ENCODE assay signal across 24 cellular contexts in the genomic region with DNA sequence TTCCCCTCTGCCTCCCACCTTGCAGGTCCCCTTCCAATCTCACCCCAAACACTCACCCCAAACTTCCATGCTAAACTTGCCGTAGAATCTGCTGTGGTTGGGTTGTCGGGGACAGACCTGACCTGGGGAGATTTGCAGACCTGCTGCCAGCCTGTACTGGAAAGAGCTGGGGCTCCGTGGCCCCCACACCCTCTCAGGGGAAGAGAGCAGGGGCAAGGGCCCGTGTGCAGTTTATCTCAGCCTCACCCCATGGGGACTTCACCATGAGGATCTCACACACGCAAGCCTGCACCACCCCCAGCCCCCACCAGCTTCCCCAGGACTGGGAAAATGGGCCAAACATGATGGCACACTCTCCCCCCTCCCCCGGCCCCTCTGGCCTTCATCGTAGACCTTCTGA. TPM values are rescaled to one million over a fixed set of nuclear protein-coding genes. Genes with fewer than 3 reads are reported as not detected.
"Had no signal": no experiment of that assay in that cellular context is flagged by ENCODE, and none has a peak within 500 bp of the region (broad histone marks: within the 10 kb centered on the region; RNA-seq: fewer than 3 reads in every experiment).

No MANE protein-coding gene starts in this region.

- H3K4me1 ChIP-seq: heart left ventricle, pancreas, psoas muscle, right lobe of liver, transverse colon, upper lobe of left lung, vagina had no signal

- H3K4me3 ChIP-seq: heart left ventricle, left ventricle myocardium inferior, lung, pancreas, psoas muscle, right lobe of liver, smooth muscle cell, transverse colon, upper lobe of left lung, vagina had no signal

- H3K27ac ChIP-seq: heart left ventricle, left ventricle myocardium inferior, pancreas, psoas muscle, right lobe of liver, transverse colon, upper lobe of left lung, vagina had no signal

- H3K36me3 ChIP-seq: heart left ventricle, left ventricle myocardium inferior, pancreas, right lobe of liver, transverse colon, upper lobe of left lung, vagina had no signal

- H3K9me3 ChIP-seq: heart left ventricle, left ventricle myocardium inferior, pancreas, psoas muscle, right lobe of liver, transverse colon, upper lobe of left lung, vagina had no signal

- FAIRE-seq: islet of Langerhans, pancreas had no signal

- ATAC-seq: heart left ventricle; natural killer cell; pancreas; psoas muscle; stimulated activated memory B cell treated with anti-CD40 and anti-IgM and Interleukin-4, amounts not matched to agents 10 μg/mL and 1 μg/mL and 100 μg/mL, for 72 hours had no signal

- DNase-seq: hypothalamus; immature natural killer cell; left ventricle myocardium inferior; natural killer cell; nephron progenitor cell; nucleus accumbens; psoas muscle; right lobe of liver; stimulated activated CD4-positive, alpha-beta T cell treated with anti-CD3 and anti-CD28 coated beads, Interleukin-1b, Interleukin-23, amount 100 ng/mL, for 48 hours; stimulated activated CD4-positive, alpha-beta T cell treated with anti-CD3 and anti-CD28 coated beads, Interleukin-2, amount 100 ng/mL, for 48 hours; stimulated activated CD4-positive, alpha-beta T cell treated with anti-CD3 and anti-CD28 coated beads, Interleukin-4, amount 100 ng/mL, for 4 hours; stimulated activated CD8-positive, alpha-beta memory T cell treated with anti-CD3 and anti-CD28 coated beads, Interleukin-4, amount 100 ng/mL, for 48 hours; stimulated activated naive CD4-positive, alpha-beta T cell treated with Interleukin-2 at 50 U/mL for 16 hours; stimulated activated naive CD8-positive, alpha-beta T cell treated with anti-CD3 and anti-CD28 coated beads, Interleukin-15, amount 100 ng/mL, for 72 hours; substantia nigra; transverse colon had no signal

- H3K27me3 ChIP-seq: heart left ventricle, pancreas, right lobe of liver, transverse colon, upper lobe of left lung, vagina had no signal

- H3K4me2 ChIP-seq: smooth muscle cell had no signal

RNA-seq across cellular contexts. Expression of gene KCNIP3, which starts 30.7 kb away (rescaled TPM):
- polyA plus RNA-seq: immature natural killer cell had no signal

RNA-seq across cellular contexts. Expression of gene PROM2, which starts 53.6 kb away (rescaled TPM):
- polyA plus RNA-seq: immature natural killer cell had no signal
